37 cellular contexts compared by ENCODE assay signal in the genomic region with DNA sequence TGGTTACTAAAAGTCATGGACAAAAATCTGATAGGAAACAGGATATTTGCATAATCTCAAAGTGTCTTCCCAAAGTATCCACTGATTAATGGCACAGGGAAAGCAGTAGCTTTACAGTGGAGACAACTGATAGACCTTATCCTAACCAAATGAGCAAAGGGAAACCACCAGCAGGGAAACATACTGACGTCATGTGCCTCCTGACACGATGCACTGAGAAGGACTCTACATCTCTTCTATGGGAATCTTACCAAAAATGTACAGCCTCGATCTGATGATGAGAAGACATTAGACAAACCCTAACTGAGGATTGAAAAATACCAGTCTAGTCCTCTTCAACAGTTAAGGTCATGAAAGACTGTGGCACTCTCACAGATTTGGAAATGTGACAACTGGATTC.
"Had no signal": no experiment of that assay in that cellular context is flagged by ENCODE, and none has a peak within 500 bp of the region (broad histone marks: within the 10 kb centered on the region; RNA-seq: fewer than 3 reads in every experiment).

No MANE protein-coding gene starts in this region.

- H3K36me3 ChIP-seq: adrenal gland, brain microvascular endothelial cell, breast epithelium had no signal

- H3K4me1 Mint-ChIP-seq: activated B cell treated with CpG ODN at 0.5 μM for 24 hours had no signal

- DNase-seq: activated B cell treated with CpG ODN at 0.5 μM for 24 hours; activated CD4-positive, alpha-beta memory T cell treated with anti-CD3 and anti-CD28 coated beads for 36 hours; activated CD4-positive, alpha-beta T cell treated with anti-CD3 and anti-CD28 coated beads for 4 hours; activated CD4-positive, alpha-beta T cell treated with anti-CD3 and anti-CD28 coated beads, Interleukin-2, amount 10 ng/mL, durations not matched to agents 24 days and 14 days; activated CD4-positive, alpha-beta T cell treated with anti-CD3 and anti-CD28 coated beads, Interleukin-2, amount 50 U/mL, for 1 hour; activated CD4-positive, alpha-beta T cell treated with anti-CD3 and anti-CD28 coated beads, Interleukin-2, amount 50 U/mL, for 4 hours; activated CD4-positive, CD25-positive, alpha-beta regulatory T cell treated with anti-CD3 and anti-CD28 coated beads, Interleukin-2, amount 50 U/mL, for 72 hours; activated CD8-positive, alpha-beta memory T cell treated with anti-CD3 and anti-CD28 coated beads, Interleukin-2, amount 50 U/mL, for 4 hours; activated CD8-positive, alpha-beta T cell treated with anti-CD3 and anti-CD28 coated beads, Interleukin-2, amount 10 ng/mL, durations not matched to agents 7 days and 5 days; activated effector memory CD4-positive, alpha-beta T cell treated with anti-CD3 and anti-CD28 coated beads, Interleukin-2, amount 50 U/mL, for 16 hours; activated gamma-delta T cell treated with Interleukin-2 at 50 U/mL for 16 hours; activated naive CD4-positive, alpha-beta T cell; activated naive CD4-positive, alpha-beta T cell treated with anti-CD3 and anti-CD28 coated beads for 36 hours; activated naive CD4-positive, alpha-beta T cell treated with anti-CD3 and anti-CD28 coated beads, Interleukin-2, amount 50 U/mL, for 16 hours; activated naive CD8-positive, alpha-beta T cell treated with anti-CD3 and anti-CD28 coated beads for 36 hours; activated T-cell treated with anti-CD3 and anti-CD28 coated beads for 4 hours; activated T-cell treated with anti-CD3 and anti-CD28 coated beads, Interleukin-2, amount 50 U/mL, for 1 hour; activated T-cell treated with anti-CD3 and anti-CD28 coated beads, Interleukin-2, amount 50 U/mL, for 4 hours; activated T-cell treated with anti-CD3 and anti-CD28 coated beads, Interleukin-2, amount 50 U/mL, for 72 hours; adrenal gland; amygdala; anterior cingulate cortex; body of pancreas; brain microvascular endothelial cell; central memory CD4-positive, alpha-beta T cell; T-helper 1 cell; T-helper 2 cell; T-helper 9 cell had no signal

- ATAC-seq: activated CD8-positive, alpha-beta T cell treated with anti-CD3 and anti-CD28 coated beads, Interleukin-2, amount 10 ng/mL, durations not matched to agents 7 days and 5 days; activated naive CD4-positive, alpha-beta T cell treated with anti-CD3 and anti-CD28 coated beads, Interleukin-2, amount 50 U/mL, for 72 hours; activated T-cell treated with anti-CD3 and anti-CD28 coated beads, Interleukin-2, amount 50 U/mL, for 4 hours; activated T-cell treated with anti-CD3 and anti-CD28 coated beads, Interleukin-2, amount 50 U/mL, for 72 hours; activated T-helper 17 cell treated with anti-CD3 and anti-CD28 coated beads, Interleukin-2, amount 50 U/mL, for 72 hours; body of pancreas had no signal

- H3K27me3 ChIP-seq: adrenal gland, body of pancreas, brain microvascular endothelial cell, breast epithelium had no signal

- H3K9me3 Mint-ChIP-seq: activated B cell treated with CpG ODN at 0.5 μM for 24 hours; activated CD4-positive, alpha-beta memory T cell treated with anti-CD3 and anti-CD28 coated beads for 36 hours; activated CD4-positive, alpha-beta T cell treated with anti-CD3 and anti-CD28 coated beads, Interleukin-2, amount 10 ng/mL, durations not matched to agents 24 days and 14 days; activated naive CD4-positive, alpha-beta T cell treated with anti-CD3 and anti-CD28 coated beads for 36 hours; activated naive CD4-positive, alpha-beta T cell treated with anti-CD3 and anti-CD28 coated beads, Interleukin-2, amount 50 U/mL, for 72 hours; activated naive CD8-positive, alpha-beta T cell treated with anti-CD3 and anti-CD28 coated beads for 36 hours; activated T-cell treated with anti-CD3 and anti-CD28 coated beads, Interleukin-2, amount 50 U/mL, for 4 hours; activated T-cell treated with anti-CD3 and anti-CD28 coated beads, Interleukin-2, amount 50 U/mL, for 72 hours; activated T-helper 1 cell treated with anti-CD3 and anti-CD28 coated beads, Interleukin-12 subunit alpha, Interleukin-12 subunit beta, Interleukin-2, Interleukin-4 antibody, amounts not matched to agents 30 ng/mL and 10 ng/mL and 1 ng/mL, durations not matched to agents 14 hours and 24 hours and 36 hours; activated T-helper 17 cell treated with anti-CD3 and anti-CD28 coated beads, Interleukin-2, amount 50 U/mL, for 72 hours; T-helper 1 cell treated with Interleukin-12 subunit alpha and Interleukin-12 subunit beta and Interleukin-4 antibody, amounts not matched to agents 30 μg/mL and 1 μg/mL, for 36 hours had no signal

- H3K27me3 Mint-ChIP-seq: activated B cell treated with CpG ODN at 0.5 μM for 24 hours; activated CD4-positive, alpha-beta memory T cell treated with anti-CD3 and anti-CD28 coated beads for 36 hours; activated CD4-positive, alpha-beta T cell treated with anti-CD3 and anti-CD28 coated beads, Interleukin-2, amount 10 ng/mL, durations not matched to agents 24 days and 14 days; activated naive CD8-positive, alpha-beta T cell treated with anti-CD3 and anti-CD28 coated beads for 36 hours; activated T-helper 17 cell treated with anti-CD3 and anti-CD28 coated beads, Interleukin-2, amount 50 U/mL, for 72 hours had no signal

- H3K4me3 ChIP-seq: adrenal gland, body of pancreas, breast epithelium had no signal

- H3K4me1 ChIP-seq: adrenal gland, body of pancreas, breast epithelium had no signal

- H3K9me3 ChIP-seq: adrenal gland, body of pancreas, breast epithelium had no signal

- FAIRE-seq: astrocyte, TTC549 had no signal

- H3K4me3 Mint-ChIP-seq: activated B cell treated with CpG ODN at 0.5 μM for 24 hours; activated CD4-positive, alpha-beta memory T cell treated with anti-CD3 and anti-CD28 coated beads for 36 hours; activated CD4-positive, alpha-beta T cell treated with anti-CD3 and anti-CD28 coated beads, Interleukin-2, amount 10 ng/mL, durations not matched to agents 24 days and 14 days; activated CD8-positive, alpha-beta T cell treated with anti-CD3 and anti-CD28 coated beads, Interleukin-2, amount 10 ng/mL, durations not matched to agents 7 days and 5 days; activated naive CD4-positive, alpha-beta T cell treated with anti-CD3 and anti-CD28 coated beads for 36 hours; activated naive CD8-positive, alpha-beta T cell treated with anti-CD3 and anti-CD28 coated beads for 36 hours; activated T-cell treated with anti-CD3 and anti-CD28 coated beads, Interleukin-2, amount 50 U/mL, for 4 hours; activated T-cell treated with anti-CD3 and anti-CD28 coated beads, Interleukin-2, amount 50 U/mL, for 72 hours; activated T-helper 1 cell treated with anti-CD3 and anti-CD28 coated beads, Interleukin-12 subunit alpha, Interleukin-12 subunit beta, Interleukin-2, Interleukin-4 antibody, amounts not matched to agents 30 ng/mL and 10 ng/mL and 1 ng/mL, durations not matched to agents 14 hours and 24 hours and 36 hours; activated T-helper 17 cell treated with anti-CD3 and anti-CD28 coated beads, Interleukin-2, amount 50 U/mL, for 72 hours; T-helper 1 cell treated with Interleukin-12 subunit alpha and Interleukin-12 subunit beta and Interleukin-4 antibody, amounts not matched to agents 30 μg/mL and 1 μg/mL, for 36 hours; T-helper 2 cell treated with Interferon-gamma antibody and Interleukin-4, amounts not matched to agents 5 μg/mL and 100 μg/mL, for 36 hours had no signal

- H3K27ac Mint-ChIP-seq: activated B cell treated with CpG ODN at 0.5 μM for 24 hours; activated CD4-positive, alpha-beta memory T cell treated with anti-CD3 and anti-CD28 coated beads for 36 hours; activated CD4-positive, alpha-beta T cell treated with anti-CD3 and anti-CD28 coated beads, Interleukin-2, amount 10 ng/mL, durations not matched to agents 24 days and 14 days; activated CD8-positive, alpha-beta T cell treated with anti-CD3 and anti-CD28 coated beads, Interleukin-2, amount 10 ng/mL, durations not matched to agents 7 days and 5 days; activated naive CD4-positive, alpha-beta T cell treated with anti-CD3 and anti-CD28 coated beads for 36 hours; activated naive CD4-positive, alpha-beta T cell treated with anti-CD3 and anti-CD28 coated beads, Interleukin-2, amount 50 U/mL, for 72 hours; activated naive CD8-positive, alpha-beta T cell treated with anti-CD3 and anti-CD28 coated beads for 36 hours; activated T-cell treated with anti-CD3 and anti-CD28 coated beads, Interleukin-2, amount 50 U/mL, for 72 hours; activated T-helper 1 cell treated with anti-CD3 and anti-CD28 coated beads, Interleukin-12 subunit alpha, Interleukin-12 subunit beta, Interleukin-2, Interleukin-4 antibody, amounts not matched to agents 30 ng/mL and 10 ng/mL and 1 ng/mL, durations not matched to agents 14 hours and 24 hours and 36 hours; activated T-helper 17 cell treated with anti-CD3 and anti-CD28 coated beads, Interleukin-2, amount 50 U/mL, for 72 hours; T-helper 1 cell treated with Interleukin-12 subunit alpha and Interleukin-12 subunit beta and Interleukin-4 antibody, amounts not matched to agents 30 μg/mL and 1 μg/mL, for 36 hours; T-helper 2 cell treated with Interferon-gamma antibody and Interleukin-4, amounts not matched to agents 5 μg/mL and 100 μg/mL, for 36 hours had no signal

- H3K27ac ChIP-seq: adrenal gland, body of pancreas, brain microvascular endothelial cell, breast epithelium, VCaP had no signal
